ENCODE assay signal across 1 cellular context in genomic region chr12:6843118-6843902, GRCh38.
TF ChIP-seq lines count a peak whose summit lies in the region.

No MANE protein-coding gene starts in this region.

TF ChIP-seq in HEK293T, 16 proteins besides CTCF, POLR2A, EP300 and RAD21:
- no peak for TF ChIP-seq ARNT (IDR thresholded peaks at IDR 0.05)
- no peak for TF ChIP-seq TARDBP (IDR thresholded peaks at IDR 0.05)
- TF ChIP-seq PKNOX1 (IDR thresholded peaks at IDR 0.05), result no peak
- TF ChIP-seq ELF4 (IDR thresholded peaks at IDR 0.05), result no peak
- TF ChIP-seq HDGF (IDR thresholded peaks at IDR 0.05; ENCODE audit: borderline replicate concordance), result no peak
